Comparison of ENCODE assay signal across 22 cellular contexts in the genomic region with DNA sequence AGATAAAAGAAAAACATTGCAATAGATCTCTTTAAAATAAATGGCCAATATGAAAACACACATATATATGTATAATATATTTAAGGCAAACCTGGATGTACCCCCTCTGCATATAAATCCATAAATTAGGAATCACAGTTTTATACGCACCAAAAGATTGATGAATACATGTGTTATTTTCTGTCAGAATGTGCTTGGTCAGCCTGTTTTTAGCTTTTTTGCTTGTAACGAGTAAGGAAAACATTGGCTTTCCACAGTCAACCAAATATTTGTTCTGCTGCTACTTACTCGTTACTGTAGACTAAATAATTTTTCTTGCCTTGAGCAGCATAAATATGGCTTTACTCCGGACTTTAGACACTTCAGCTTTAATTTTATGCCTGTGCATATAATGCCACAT.
DNase-seq lines count a peak whose midpoint lies in the region; ATAC-seq, FAIRE-seq and TF ChIP-seq lines count a peak whose summit lies in the region.
"Had no signal": no experiment of that assay in that cellular context is flagged by ENCODE, and none has a peak within 500 bp of the region (broad histone marks: within the 10 kb centered on the region; RNA-seq: fewer than 3 reads in every experiment).

No MANE protein-coding gene starts in this region.

- no peak overlapping the region for H2AK5ac ChIP-seq in IMR-90 (ENCODE audit: low read depth, low read length)

- TF ChIP-seq RAD21 in HepG2 (CRISPR knock-in tag; IDR thresholded peaks at IDR 0.05), result no peak
- no peak for TF ChIP-seq RAD21 in IMR-90 (IDR thresholded peaks at IDR 0.05; ENCODE audit: low read length)

- DNase-seq in HepG2 (ENCODE audit: low spot score), result no peak
- DNase-seq in right lobe of liver, result no peak
- DNase-seq in IMR-90, result no peak
- DNase-seq in NK-92 treated with Interleukin-12 subunit alpha and Interleukin-12 subunit beta, amount 100 ng/mL, for 24 hours (lab: John Stamatoyannopoulos, UW), result no peak
- no peak for DNase-seq in aorta
- DNase-seq: 8988T; AML-193; Caco-2; Calu3; CD4-positive, alpha-beta T cell; CD8-positive, alpha-beta T cell; DMS79 treated with DMSO at 0.1 percent for 48 hours; GF-D8 had no signal

- H3K9me1 ChIP-seq in IMR-90 (ENCODE audit: insufficient read depth, low read length), result no peaks in the 10 kb centered on the region

- H2BK120ac ChIP-seq in IMR-90 (ENCODE audit: low read depth, low read length), result no peak overlapping the region

- H3K36me3 ChIP-seq in HepG2 (replicated peaks in 1 of 2; ENCODE audit: control insufficient read depth in 1 of 2, insufficient read depth in 2 of 2, low read length in 2 of 2) (no peaks in the 10 kb centered on the region), right lobe of liver (no peaks in the 10 kb centered on the region), IMR-90 (ENCODE audit: control insufficient read depth, insufficient read depth, low read length) (no peaks in the 10 kb centered on the region), endocrine pancreas (ENCODE audit: control insufficient read depth, insufficient read depth, low read length) (no peaks in the 10 kb centered on the region), aorta (ENCODE audit: control insufficient read depth in 1 of 2, insufficient read depth in 2 of 2, low read length in 1 of 2) (no peaks in the 10 kb centered on the region)

- TF ChIP-seq POLR2A in HepG2 (IDR thresholded peaks at IDR 0.05; ENCODE audit: insufficient read depth in 1 of 2, low read depth in 2 of 2, low read length in 2 of 2) (no peak), right lobe of liver (IDR thresholded peaks at IDR 0.05) (no peak), IMR-90 (IDR thresholded peaks at IDR 0.05; ENCODE audit: low read depth, low read length) (no peak)

- H3K9me3 ChIP-seq in HepG2 (ENCODE audit: low read length), result no peaks in the 10 kb centered on the region
- H3K9me3 ChIP-seq in right lobe of liver, result no peaks in the 10 kb centered on the region
- H3K9me3 ChIP-seq in IMR-90 (ENCODE audit: control insufficient read depth, insufficient read depth, low read length), result no peaks in the 10 kb centered on the region
- no peaks in the 10 kb centered on the region for H3K9me3 ChIP-seq in endocrine pancreas (ENCODE audit: control insufficient read depth, low read length)
- H3K9me3 ChIP-seq in aorta (ENCODE audit: control insufficient read depth, low read length), result no peaks in the 10 kb centered on the region
- H3K9me3 ChIP-seq: Caco-2 had no signal

- no peak overlapping the region for H2BK15ac ChIP-seq in IMR-90 (ENCODE audit: low read depth, low read length)

- H3K79me2 ChIP-seq in HepG2 (ENCODE audit: insufficient read depth, low read length), result no peaks in the 10 kb centered on the region

- no peak overlapping the region for H2AFZ ChIP-seq in HepG2 (ENCODE audit: low read length)
- H2AFZ ChIP-seq in IMR-90 (replicated peaks; ENCODE audit: low read length, poor library complexity), result no peak overlapping the region

- H3K4me1 ChIP-seq in HepG2 (ENCODE audit: insufficient read depth, low read length) (peaks cover 23% of the 10 kb centered on the region), right lobe of liver (peaks cover 0 to 4% (median 0%) of the 10 kb centered on the region in 4 donors), IMR-90 (ENCODE audit: control insufficient read depth, insufficient read depth, low read length) (peaks cover 10% of the 10 kb centered on the region), endocrine pancreas (ENCODE audit: control insufficient read depth, insufficient read depth, low read length) (peaks cover 19% of the 10 kb centered on the region), aorta (ENCODE audit: control insufficient read depth in 1 of 2, insufficient read depth in 2 of 2, low read length in 2 of 2) (peaks cover 0 to 2% of the 10 kb centered on the region in 2 donors)
- H3K4me1 ChIP-seq: BLaER1 treated with 17β-estradiol and CSF1 and Interleukin-3, amounts not matched to agents 10 nM and 100 nM had no signal

- no peak overlapping the region for H2AK9ac ChIP-seq in IMR-90 (replicated peaks; ENCODE audit: low read depth, low read length, poor library complexity)

- TF ChIP-seq EP300 in HepG2 (IDR thresholded peaks at IDR 0.05; ENCODE audit: low read depth in 2 of 2, low read length in 2 of 2) (no peak), HepG2 (CRISPR knock-in tag; IDR thresholded peaks at IDR 0.05; ENCODE audit: borderline replicate concordance) (no peak)

- no TSS peak for BruUV-seq in HepG2 (replicated peaks; lab: Mats Ljungman, UMichigan)
- BruUV-seq in IMR-90 (replicated peaks; lab: Mats Ljungman, UMichigan), result no TSS peak

- peaks cover 3 to 5% of the 10 kb centered on the region in 2 experiments; a peak in 2 of 4 replicates for H3K79me1 ChIP-seq in IMR-90 (ENCODE audit: low read depth in 1 of 2, low read length in 2 of 2)

- H3K18ac ChIP-seq in IMR-90 (ENCODE audit: low read depth, low read length), result no peak overlapping the region

- TF ChIP-seq CTCF in HepG2 (CRISPR knock-in tag; IDR thresholded peaks at IDR 0.05), result no peak
- TF ChIP-seq CTCF in right lobe of liver (IDR thresholded peaks at IDR 0.05), result no peak
- TF ChIP-seq CTCF in IMR-90 (conservative IDR thresholded peaks at IDR 0.05; ENCODE audit: low read depth, low read length), result no peak

- 91% methylated on average over 4 of the region's 4 CpGs for WGBS in HepG2 (ENCODE audit: low lambda C conversion rate)
- 45% methylated on average over 4 of the region's 4 CpGs for WGBS in right lobe of liver (ENCODE audit: insufficient coverage, low coverage, low lambda C conversion rate, missing lambda C conversion rate)
- WGBS in IMR-90 (ENCODE audit: extremely low coverage in 2 of 2, insufficient read length in 1 of 2), 2 experiments, result no CpG with 5 or more reads among the region's 4 CpGs
- WGBS in aorta, 2 donors, result 67 to 77% methylated on average over 4 of the region's 4 CpGs

- H3K14ac ChIP-seq in IMR-90 (replicated peaks; ENCODE audit: low read depth, low read length), result no peak overlapping the region

- no peak overlapping the region for H2BK5ac ChIP-seq in IMR-90 (ENCODE audit: low read depth, low read length, poor library complexity, severe bottlenecking)

- no peak for ATAC-seq in HepG2
- no peak for ATAC-seq in right lobe of liver
- ATAC-seq in IMR-90 (ENCODE audit: low read depth), result no peak
- ATAC-seq in HG02970 (IDR thresholded peaks at IDR 0.05; ENCODE audit: low FRiP score, unreplicated experiment), result no peak
- no peak for ATAC-seq in aorta (ENCODE audit: low FRiP score)
- ATAC-seq: CD8-positive, alpha-beta T cell had no signal

- H2BK20ac ChIP-seq in IMR-90 (ENCODE audit: low read depth, low read length), result no peak overlapping the region

- H3K4ac ChIP-seq in IMR-90 (ENCODE audit: low read depth, low read length), result no peak overlapping the region

- no peak overlapping the region for H3K56ac ChIP-seq in IMR-90 (ENCODE audit: extremely low read depth, insufficient read depth, low read length)

- H3K23ac ChIP-seq in IMR-90 (ENCODE audit: low read depth, low read length), result no peak overlapping the region

- POLR2A ChIA-PET in HepG2 (lab: Yijun Ruan, JAX), result no interaction called here
- POLR2A ChIA-PET in IMR-90 (lab: Charles Lee; ENCODE audit: unreplicated experiment), result no interaction called here

- no peaks in the 10 kb centered on the region for H3K27me3 ChIP-seq in HepG2 (ENCODE audit: control insufficient read depth in 1 of 2, insufficient read depth in 2 of 2, low read length in 2 of 2)
- H3K27me3 ChIP-seq in right lobe of liver, result no peaks in the 10 kb centered on the region
- no peaks in the 10 kb centered on the region for H3K27me3 ChIP-seq in IMR-90 (ENCODE audit: control insufficient read depth, insufficient read depth, low read length)
- H3K27me3 ChIP-seq in endocrine pancreas (ENCODE audit: control insufficient read depth, insufficient read depth, low read length), result no peaks in the 10 kb centered on the region
- no peaks in the 10 kb centered on the region for H3K27me3 ChIP-seq in aorta (ENCODE audit: control insufficient read depth in 1 of 2, insufficient read depth in 2 of 2, low read length in 1 of 2)
- H3K27me3 ChIP-seq: BLaER1 treated with 17β-estradiol and CSF1 and Interleukin-3, amounts not matched to agents 10 nM and 100 nM had no signal

- no peak overlapping the region for H4K8ac ChIP-seq in IMR-90 (ENCODE audit: low read depth in 2 of 2, low read length in 2 of 2)

- no peak overlapping the region for H3K9ac ChIP-seq in HepG2 (ENCODE audit: insufficient read depth, low read depth, low read length)
- H3K9ac ChIP-seq in IMR-90 (ENCODE audit: low read depth, low read length), result no peak overlapping the region
- H3K9ac ChIP-seq in endocrine pancreas (ENCODE audit: control insufficient read depth, insufficient read depth, low read length), result no peak overlapping the region
- H3K9ac ChIP-seq: BLaER1 treated with 17β-estradiol and CSF1 and Interleukin-3, amounts not matched to agents 10 nM and 100 nM had no signal

- H3K4me2 ChIP-seq in HepG2 (ENCODE audit: low read depth, low read length) (no peak overlapping the region), IMR-90 (ENCODE audit: low read depth, low read length) (no peak overlapping the region)
- H3K4me2 ChIP-seq: BLaER1 treated with 17β-estradiol and CSF1 and Interleukin-3, amounts not matched to agents 10 nM and 100 nM had no signal

- in situ Hi-C loops in HepG2 (cut with HindIII; ENCODE audit: extremely low pct_ligation_motif_present, low pct_unique_long_range_greater_than_20kb), result no loop called here
- in situ Hi-C loops in IMR-90 (cut with MboI; ENCODE audit: low sequenced_read_pairs), result no loop called here

- H4K20me1 ChIP-seq in HepG2 (ENCODE audit: insufficient read depth, low read length), result no peaks in the 10 kb centered on the region
- no peaks in the 10 kb centered on the region for H4K20me1 ChIP-seq in IMR-90 (ENCODE audit: insufficient read depth, low read length)
- H4K20me1 ChIP-seq: BLaER1 treated with 17β-estradiol and CSF1 and Interleukin-3, amounts not matched to agents 10 nM and 100 nM had no signal

- no peak overlapping the region for H3K27ac ChIP-seq in HepG2 (ENCODE audit: extremely low read length, insufficient read depth, low read length)
- H3K27ac ChIP-seq in right lobe of liver, result no peak overlapping the region
- no peak overlapping the region for H3K27ac ChIP-seq in IMR-90 (ENCODE audit: insufficient read depth, low read length)
- H3K27ac ChIP-seq in aorta (ENCODE audit: low read depth in 1 of 2, low read length in 2 of 2), result no peak overlapping the region
- H3K27ac ChIP-seq: BLaER1 treated with 17β-estradiol and CSF1 and Interleukin-3, amounts not matched to agents 10 nM and 100 nM; C4-2B had no signal

- dilution Hi-C loops in IMR-90 (cut with HindIII; ENCODE audit: low sequenced_read_pairs, unreplicated experiment), result no loop called here

- CTCF ChIA-PET in HepG2 (lab: Yijun Ruan, JAX; ENCODE audit: low intra/inter-chr PET ratio, low total read pairs) (no interaction called here), IMR-90 (lab: Yijun Ruan, JAX) (interaction anchor here (0.8 kb wide), 1 partner anchor 344 kb away, joined by 3 read pairs; no protein-coding TSS in a partner anchor)

- intact Hi-C loops in HepG2 (cut with micrococcal nuclease; ENCODE audit: unreplicated experiment), result no loop called here
- intact Hi-C loops in right lobe of liver (cut with DNase I), result no loop called here
- intact Hi-C loops in IMR-90 (cut with micrococcal nuclease), result no loop called here
- intact Hi-C loops in aorta (cut with DNase I), result no loop called here

- H4K5ac ChIP-seq in IMR-90 (ENCODE audit: low read depth, low read length), result no peak overlapping the region

- FAIRE-seq in HepG2 (lab: Jason Lieb, UNC), result no peak
- FAIRE-seq: A204.1, D721Med, G401.6, GM12891, GM19239 had no signal

- H3K4me3 ChIP-seq in HepG2 (replicated peaks in 1 of 3; ENCODE audit: insufficient read depth in 1 of 3, low read depth in 2 of 3, low read length in 3 of 3) (no peak overlapping the region), right lobe of liver (no peak overlapping the region), IMR-90 (ENCODE audit: insufficient read depth, low read depth, low read length) (no peak overlapping the region), endocrine pancreas (ENCODE audit: control insufficient read depth, insufficient read depth, low read length) (peak overlapping the region; percentile 27), aorta (ENCODE audit: low read length in 2 of 2) (no peak overlapping the region)
- H3K4me3 ChIP-seq: BLaER1 treated with 17β-estradiol and CSF1 and Interleukin-3, amounts not matched to agents 10 nM and 100 nM had no signal

- H4K91ac ChIP-seq in IMR-90 (ENCODE audit: insufficient read depth, low read depth, low read length), result no peak overlapping the region
